8 cellular contexts compared by ENCODE assay signal in genomic region chr17:79728908-79729471, GRCh38. TPM values are rescaled to one million over a fixed set of nuclear protein-coding genes. Genes with fewer than 3 reads are reported as not detected.
A peak's percentile ranks its signal among the peaks of the same experiment; 100 is the strongest.
DNase-seq lines count a peak whose midpoint lies in the region; ATAC-seq and TF ChIP-seq lines count a peak whose summit lies in the region.

No MANE protein-coding gene starts in this region.

- no peaks in the 10 kb centered on the region for H3F3A ChIP-seq in Loucy (ENCODE audit: low read depth)

- peak overlapping the region; percentile 81 for H3K27ac Mint-ChIP-seq in CD4-positive, alpha-beta T cell
- H3K27ac Mint-ChIP-seq in CD14-positive monocyte, result peak overlapping the region in 2 of 7 donors; percentile 26 to 89
- no peak overlapping the region for H3K27ac Mint-ChIP-seq in endothelial cell (ENCODE audit: unreplicated experiment)

- 75% methylated on average over 18 of the region's 26 CpGs for WGBS in esophagus muscularis mucosa
- no CpG with 5 or more reads among the region's 26 CpGs for WGBS in neuronal stem cell (ENCODE audit: extremely low coverage in 2 of 2, insufficient read length in 2 of 2, insufficient replicate concordance in 1 of 2), 2 donors

- CTCF ChIA-PET in CD4-positive, alpha-beta T cell (lab: Charles Lee), result interaction anchor here (2.1 to 2.5 kb wide), 2 partner anchors 13 to 17 kb away, joined by 7 to 11 read pairs; no protein-coding TSS in a partner anchor

- H3K4me3 Mint-ChIP-seq in CD4-positive, alpha-beta T cell, result no peak overlapping the region
- H3K4me3 Mint-ChIP-seq in CD14-positive monocyte (no peak overlapping the region), endothelial cell (ENCODE audit: unreplicated experiment) (no peak overlapping the region)

- no peaks in the 10 kb centered on the region for H3K9me3 Mint-ChIP-seq in CD4-positive, alpha-beta T cell
- H3K9me3 Mint-ChIP-seq in CD14-positive monocyte (peaks cover 0 to 2% (median 0%) of the 10 kb centered on the region in 7 donors), endothelial cell (ENCODE audit: unreplicated experiment) (no peaks in the 10 kb centered on the region)

- H2BK5ac ChIP-seq in neuronal stem cell (ENCODE audit: low read length), result peak overlapping the region; percentile 2

- H3K4me2 ChIP-seq in Loucy (ENCODE audit: low read depth, low read length, poor library complexity, severe bottlenecking) (peak overlapping the region; percentile 54), neuronal stem cell (ENCODE audit: insufficient read depth, low read length, poor library complexity, severe bottlenecking) (no peak overlapping the region)

- peak; percentile 12 for ATAC-seq in CD4-positive, alpha-beta T cell (ENCODE audit: poor library complexity)

- H4K20me1 ChIP-seq in Loucy (ENCODE audit: insufficient read depth, low read length, poor library complexity, severe bottlenecking), result no peaks in the 10 kb centered on the region

- no peak overlapping the region for H3K14ac ChIP-seq in neuronal stem cell (ENCODE audit: low read length)

- H3K36me3 Mint-ChIP-seq in CD4-positive, alpha-beta T cell (ENCODE audit: low read depth), result no peaks in the 10 kb centered on the region
- H3K36me3 Mint-ChIP-seq in CD14-positive monocyte (peaks cover 0 to 4% of the 10 kb centered on the region in 2 donors), endothelial cell (ENCODE audit: low read depth, unreplicated experiment) (no peaks in the 10 kb centered on the region)

- no peaks in the 10 kb centered on the region for H3K79me2 ChIP-seq in Loucy (ENCODE audit: insufficient read depth, low read length)

- no peak for TF ChIP-seq POLR2A in esophagus muscularis mucosa (IDR thresholded peaks at IDR 0.05; ENCODE audit: low read depth)

- H3K4me3 ChIP-seq in Loucy (ENCODE audit: low read length, poor library complexity, severe bottlenecking) (peak overlapping the region; percentile 51), esophagus muscularis mucosa (peak overlapping the region; percentile 53 to 58 (median 54)), neuronal stem cell (ENCODE audit: low read length in 2 of 2) (peak overlapping the region in 1 of 2 donors; percentile 48)

- no peak overlapping the region for H2BK12ac ChIP-seq in neuronal stem cell (ENCODE audit: low read length)

- peak overlapping the region; percentile 0 for H3K23ac ChIP-seq in neuronal stem cell (ENCODE audit: low read depth, low read length, poor library complexity)

- H3K9me2 ChIP-seq in Loucy (replicated peaks; ENCODE audit: low read depth, low read length), result no peaks in the 10 kb centered on the region

- intact Hi-C loops in CD4-positive, alpha-beta T cell (cut with DNase I, micrococcal nuclease), result no loop called here
- intact Hi-C loops in esophagus muscularis mucosa (cut with DNase I), result no loop called here
- intact Hi-C loops in CD14-positive monocyte (cut with micrococcal nuclease), result no loop called here

- no peak overlapping the region for H4K8ac ChIP-seq in neuronal stem cell (ENCODE audit: low read depth, low read length)

- peak overlapping the region; percentile 22 for H3K18ac ChIP-seq in neuronal stem cell (ENCODE audit: low read length)

- TF ChIP-seq CTCF in CD4-positive, alpha-beta T cell (IDR thresholded peaks at IDR 0.05), result no peak
- TF ChIP-seq CTCF in Loucy (conservative IDR thresholded peaks at IDR 0.05; ENCODE audit: low read length) (no peak), esophagus muscularis mucosa (IDR thresholded peaks at IDR 0.05) (no peak), CD14-positive monocyte (IDR thresholded peaks at IDR 0.05) (no peak), endothelial cell (IDR thresholded peaks at IDR 0.05; ENCODE audit: unreplicated experiment) (no peak)

- peak overlapping the region; percentile 2 for H2BK120ac ChIP-seq in neuronal stem cell (ENCODE audit: low read depth, low read length)

- POLR2A ChIA-PET in CD4-positive, alpha-beta T cell (lab: Charles Lee), result interaction anchor here (1.4 kb wide), 1 partner anchor 110 kb away, joined by 7 read pairs; the partner anchor contains the start of gene CBX4

- H3K79me1 ChIP-seq in neuronal stem cell (ENCODE audit: low read depth, low read length), result no peaks in the 10 kb centered on the region

- H3K9me3 ChIP-seq in CD4-positive, alpha-beta T cell (ENCODE audit: control insufficient read depth, low read length), result no peaks in the 10 kb centered on the region
- no peaks in the 10 kb centered on the region for H3K9me3 ChIP-seq in Loucy (ENCODE audit: insufficient read depth, low read depth, low read length)
- no peaks in the 10 kb centered on the region for H3K9me3 ChIP-seq in esophagus muscularis mucosa
- no peaks in the 10 kb centered on the region for H3K9me3 ChIP-seq in neuronal stem cell (replicated peaks in 1 of 2; ENCODE audit: control insufficient read depth in 2 of 2, insufficient read depth in 1 of 2, low read depth in 1 of 2, low read length in 2 of 2)

- DNase-seq in CD4-positive, alpha-beta T cell, result no peak
- DNase-seq in esophagus muscularis mucosa (ENCODE audit: extremely low spot score) (no peak), neuronal stem cell (ENCODE audit: low spot score) (no peak), CD14-positive monocyte (ENCODE audit: low spot score) (no peak), endothelial cell (ENCODE audit: low spot score) (no peak), inferior parietal cortex (ENCODE audit: extremely low spot score) (no peak), MV-4-11 (lab: John Stamatoyannopoulos, UW) (no peak)

- H2AK5ac ChIP-seq in neuronal stem cell (ENCODE audit: low read depth, low read length), result peak overlapping the region; percentile 1

- H3K27me3 Mint-ChIP-seq in CD4-positive, alpha-beta T cell, result no peaks in the 10 kb centered on the region
- H3K27me3 Mint-ChIP-seq in CD14-positive monocyte (ENCODE audit: low read depth in 3 of 3) (peaks cover 2 to 3% (median 3%) of the 10 kb centered on the region in 3 donors), endothelial cell (ENCODE audit: unreplicated experiment) (peaks cover 4% of the 10 kb centered on the region)

- no peak overlapping the region for H3K9ac ChIP-seq in Loucy (ENCODE audit: low read depth, low read length, poor library complexity, severe bottlenecking)
- no peak overlapping the region for H3K9ac ChIP-seq in neuronal stem cell (ENCODE audit: low read depth, low read length, poor library complexity)

- H3K4ac ChIP-seq in neuronal stem cell (ENCODE audit: low read length), result no peak overlapping the region

- no peak overlapping the region for H4K91ac ChIP-seq in neuronal stem cell (ENCODE audit: low read depth, low read length, poor library complexity)

- H3K36me3 ChIP-seq in Loucy (ENCODE audit: insufficient read depth, low read length), result no peaks in the 10 kb centered on the region
- no peaks in the 10 kb centered on the region for H3K36me3 ChIP-seq in esophagus muscularis mucosa
- no peaks in the 10 kb centered on the region for H3K36me3 ChIP-seq in neuronal stem cell (replicated peaks in 1 of 2; ENCODE audit: control insufficient read depth in 2 of 2, insufficient read depth in 2 of 2, low read length in 2 of 2)

- H3K27me3 ChIP-seq in CD4-positive, alpha-beta T cell (ENCODE audit: control insufficient read depth, insufficient read depth, low read length), result no peaks in the 10 kb centered on the region
- H3K27me3 ChIP-seq in Loucy (ENCODE audit: insufficient read depth, low read length, poor library complexity, severe bottlenecking), result no peaks in the 10 kb centered on the region
- no peaks in the 10 kb centered on the region for H3K27me3 ChIP-seq in esophagus muscularis mucosa
- H3K27me3 ChIP-seq in neuronal stem cell (ENCODE audit: control insufficient read depth in 3 of 3, insufficient read depth in 3 of 3, low read depth in 1 of 3, low read length in 3 of 3), result no peaks in the 10 kb centered on the region

- peaks cover 15% of the 10 kb centered on the region for H3K4me1 Mint-ChIP-seq in CD4-positive, alpha-beta T cell (ENCODE audit: low read depth)
- H3K4me1 Mint-ChIP-seq in CD14-positive monocyte, result peaks cover 23% of the 10 kb centered on the region
- peaks cover 4% of the 10 kb centered on the region for H3K4me1 Mint-ChIP-seq in endothelial cell (ENCODE audit: unreplicated experiment)

- H2AFZ ChIP-seq in Loucy (ENCODE audit: low read length) (peak overlapping the region; percentile 96), neuronal stem cell (ENCODE audit: low read length) (peak overlapping the region; percentile 97)

- no peak for TF ChIP-seq EP300 in esophagus muscularis mucosa (IDR thresholded peaks at IDR 0.05)

- H3K4me1 ChIP-seq in Loucy (ENCODE audit: insufficient read depth, low read length, poor library complexity, severe bottlenecking) (no peaks in the 10 kb centered on the region), esophagus muscularis mucosa (peaks cover 3 to 14% (median 11%) of the 10 kb centered on the region in 4 donors), neuronal stem cell (ENCODE audit: control insufficient read depth in 2 of 2, insufficient read depth in 1 of 2, low read depth in 1 of 2, low read length in 2 of 2) (peaks cover 0 to 1% of the 10 kb centered on the region in 2 donors)

- H3K27ac ChIP-seq in CD4-positive, alpha-beta T cell (ENCODE audit: low read depth, low read length), result no peak overlapping the region
- H3K27ac ChIP-seq in esophagus muscularis mucosa (replicated peaks in 1 of 4) (no peak overlapping the region), neuronal stem cell (replicated peaks; ENCODE audit: low read length) (no peak overlapping the region)

- H2BK15ac ChIP-seq in neuronal stem cell (ENCODE audit: low read length), result peak overlapping the region; percentile 52

RNA-seq across cellular contexts. Expression of gene ENPP7, which starts 1.8 kb away (rescaled TPM):
- total RNA-seq in CD4-positive, alpha-beta T cell, result not detected
- total RNA-seq in esophagus muscularis mucosa, result not detected
- polyA plus RNA-seq in neuronal stem cell (2013, experiment 1 of 2), result not detected
- polyA plus RNA-seq in neuronal stem cell (2013, experiment 2 of 2), result not detected
- polyA plus RNA-seq in CD14-positive monocyte, result not detected
- total RNA-seq in endothelial cell (ENCODE audit: unreplicated experiment), result not detected

RNA-seq across cellular contexts. Expression of gene CBX2, which starts 49.0 kb away (rescaled TPM):
- total RNA-seq in CD4-positive, alpha-beta T cell, result under 1 TPM in 1 of 2 experiments, not detected in 1; 0.31 TPM
- total RNA-seq in esophagus muscularis mucosa (1 to 10 TPM in 3 of 4 donors, under 1 TPM in 1; 0.66 to 2.8 (median 1.5) TPM), endothelial cell (ENCODE audit: unreplicated experiment) (50.0 TPM)
- 72.5 TPM for polyA plus RNA-seq in neuronal stem cell (2013, experiment 1 of 2)
- polyA plus RNA-seq in neuronal stem cell (2013, experiment 2 of 2), result 70.8 TPM
- under 1 TPM in 1 of 2 donors, not detected in 1; 0.09 TPM for polyA plus RNA-seq in CD14-positive monocyte

Comparison
In these comparisons a context has a peak if more than half of its experiments do, and no peak if none do; other contexts are left out.
1. RNA of gene CBX2, which starts 49.0 kb away (total RNA-seq): 50.0 TPM in endothelial cell (single experiment); 0.66 to 2.8 TPM in esophagus muscularis mucosa and 0.31 TPM in CD4-positive, alpha-beta T cell; every median in the first group is over 10 times any median in the second.